Comparison of ENCODE assay signal across 17 cellular contexts in genomic region chr2:43029186-43029585, GRCh38.
A peak's percentile ranks its signal among the peaks of the same experiment; 100 is the strongest.
DNase-seq lines count a peak whose midpoint lies in the region; ATAC-seq and TF ChIP-seq lines count a peak whose summit lies in the region.
"Had no signal": no experiment of that assay in that cellular context is flagged by ENCODE, and none has a peak within 500 bp of the region (broad histone marks: within the 10 kb centered on the region; RNA-seq: fewer than 3 reads in every experiment).

No MANE protein-coding gene starts in this region.

- DNase-seq in DND-41 (no peak), chondrocyte (ENCODE audit: low spot score) (peak; percentile 26), posterior vena cava (ENCODE audit: low spot score) (peak; percentile 34), endodermal cell (no peak), OCI-M2 (lab: John Stamatoyannopoulos, UW; ENCODE audit: unreplicated experiment) (no peak), NCI-H774 (lab: John Stamatoyannopoulos, UW) (no peak)
- DNase-seq in naive thymus-derived CD4-positive, alpha-beta T cell, result no peak
- DNase-seq: KBM-7, NCI-H1092 treated with DMSO at 0.1 percent for 48 hours, NCI-H1436 treated with DMSO at 0.1 percent for 48 hours, NCI-H2029, NCI-H226, NCI-H524 treated with DMSO at 0.1 percent for 48 hours, Right ventricle myocardium superior had no signal

- no peaks in the 10 kb centered on the region for H3K27me3 ChIP-seq in DND-41 (ENCODE audit: insufficient read depth, low read length, poor library complexity)
- H3K27me3 ChIP-seq in naive thymus-derived CD4-positive, alpha-beta T cell (ENCODE audit: control insufficient read depth in 2 of 2, insufficient read depth in 2 of 2, low read length in 2 of 2), result no peaks in the 10 kb centered on the region
- peaks cover 14% of the 10 kb centered on the region for H3K27me3 ChIP-seq in endodermal cell (ENCODE audit: control insufficient read depth, insufficient read depth, low read length, poor library complexity, severe bottlenecking)

- H3K79me2 ChIP-seq in DND-41 (ENCODE audit: insufficient read depth, low read length), result no peaks in the 10 kb centered on the region

- H3K27me3 Mint-ChIP-seq in chondrocyte (ENCODE audit: low read depth) (no peaks in the 10 kb centered on the region), endodermal cell (ENCODE audit: insufficient read depth) (peaks cover 19% of the 10 kb centered on the region)
- H3K27me3 Mint-ChIP-seq in naive thymus-derived CD4-positive, alpha-beta T cell, result peaks cover 0 to 10% (median 0%) of the 10 kb centered on the region in 5 donors

- H3K36me3 ChIP-seq in DND-41 (ENCODE audit: insufficient read depth, low read length) (no peaks in the 10 kb centered on the region), endodermal cell (ENCODE audit: control insufficient read depth, insufficient read depth, low read length) (no peaks in the 10 kb centered on the region)
- no peaks in the 10 kb centered on the region for H3K36me3 ChIP-seq in naive thymus-derived CD4-positive, alpha-beta T cell (ENCODE audit: control insufficient read depth in 2 of 3, insufficient read depth in 3 of 3, low read length in 3 of 3)
- H3K36me3 ChIP-seq: HAP-1 had no signal

- CTCF ChIA-PET in naive thymus-derived CD4-positive, alpha-beta T cell (lab: Charles Lee), result interaction anchor here (0.7 kb wide), 1 partner anchor 200 kb away, joined by 3 read pairs; no protein-coding TSS in a partner anchor

- H3K9ac ChIP-seq in DND-41 (ENCODE audit: low read depth, low read length) (no peak overlapping the region), endodermal cell (ENCODE audit: extremely low read depth, low read length, poor library complexity, severe bottlenecking) (no peak overlapping the region)

- no peak overlapping the region for H2AFZ ChIP-seq in DND-41 (ENCODE audit: low read depth, low read length)

- H3K9me3 Mint-ChIP-seq in chondrocyte (ENCODE audit: low read depth) (no peaks in the 10 kb centered on the region), endodermal cell (no peaks in the 10 kb centered on the region)
- peaks cover 0 to 3% (median 0%) of the 10 kb centered on the region in 11 donors for H3K9me3 Mint-ChIP-seq in naive thymus-derived CD4-positive, alpha-beta T cell

- H3K27ac Mint-ChIP-seq in chondrocyte (ENCODE audit: unreplicated experiment), result no peak overlapping the region
- peak overlapping the region in 6 of 9 donors; percentile 15 to 77 (median 41) for H3K27ac Mint-ChIP-seq in naive thymus-derived CD4-positive, alpha-beta T cell
- no peak overlapping the region for H3K27ac Mint-ChIP-seq in endodermal cell

- no peak for ATAC-seq in DND-41 (ENCODE audit: insufficient read depth, low read depth)
- no peak for ATAC-seq in naive thymus-derived CD4-positive, alpha-beta T cell
- ATAC-seq: HepG2 had no signal

- H3K4me1 Mint-ChIP-seq in chondrocyte (ENCODE audit: low read depth) (peaks cover 9% of the 10 kb centered on the region), endodermal cell (peaks cover 28% of the 10 kb centered on the region)
- H3K4me1 Mint-ChIP-seq in naive thymus-derived CD4-positive, alpha-beta T cell, result peaks cover 5 to 66% (median 59%) of the 10 kb centered on the region in 7 donors

- WGBS in endodermal cell (ENCODE audit: insufficient coverage in 1 of 2, insufficient read length in 1 of 2), 2 experiments, result 93 to 96% methylated on average over 3 of the region's 3 CpGs

- no peaks in the 10 kb centered on the region for H3K36me3 Mint-ChIP-seq in chondrocyte (ENCODE audit: low read depth)
- no peaks in the 10 kb centered on the region for H3K36me3 Mint-ChIP-seq in naive thymus-derived CD4-positive, alpha-beta T cell
- H3K36me3 Mint-ChIP-seq in endodermal cell (ENCODE audit: low read depth), result no peaks in the 10 kb centered on the region

- no peak overlapping the region for H3K4me3 Mint-ChIP-seq in chondrocyte (ENCODE audit: unreplicated experiment)
- H3K4me3 Mint-ChIP-seq in naive thymus-derived CD4-positive, alpha-beta T cell, result no peak overlapping the region
- H3K4me3 Mint-ChIP-seq in endodermal cell, result no peak overlapping the region

- POLR2A ChIA-PET in naive thymus-derived CD4-positive, alpha-beta T cell (lab: Charles Lee), result interaction anchor here (1.2 to 1.7 kb wide), 2 partner anchors 195 to 201 kb away, joined by 4 to 5 read pairs; no protein-coding TSS in a partner anchor

- H3K4me2 ChIP-seq in DND-41 (ENCODE audit: insufficient read depth, low read length), result no peak overlapping the region

- TF ChIP-seq CTCF in DND-41 (IDR thresholded peaks at IDR 0.05; ENCODE audit: borderline replicate concordance, extremely low read depth, low read length, poor library complexity, severe bottlenecking) (no peak), chondrocyte (IDR thresholded peaks at IDR 0.05) (no peak), endodermal cell (conservative IDR thresholded peaks at IDR 0.05) (no peak)

- H4K20me1 ChIP-seq in DND-41 (ENCODE audit: insufficient read depth, low read length), result no peaks in the 10 kb centered on the region

- H3K27ac ChIP-seq in DND-41 (ENCODE audit: low read length) (0 out of 2 replicates have a peak overlapping the region, but pooled peaks have one; percentile 2), endodermal cell (ENCODE audit: low read depth, low read length) (no peak overlapping the region)
- H3K27ac ChIP-seq in naive thymus-derived CD4-positive, alpha-beta T cell (ENCODE audit: low read depth, low read length), result no peak overlapping the region
- H3K27ac ChIP-seq: C4-2B had no signal

- H3K4me3 ChIP-seq in DND-41 (ENCODE audit: low read depth in 1 of 2, low read length in 2 of 2) (no peak overlapping the region), endodermal cell (ENCODE audit: low read length) (no peak overlapping the region)
- no peak overlapping the region for H3K4me3 ChIP-seq in naive thymus-derived CD4-positive, alpha-beta T cell (ENCODE audit: low read length)
- H3K4me3 ChIP-seq: HAP-1 had no signal

- intact Hi-C loops in naive thymus-derived CD4-positive, alpha-beta T cell (cut with micrococcal nuclease), result no loop called here
- intact Hi-C loops in posterior vena cava (cut with DNase I), result loop anchor here (10.0 kb wide), 2 partner anchors 196 to 456 kb away; partner anchors contain the start of gene ZFP36L2 (in 1 of the 2)

- peaks cover 62% of the 10 kb centered on the region for H3K4me1 ChIP-seq in DND-41 (ENCODE audit: insufficient read depth, low read length)
- H3K4me1 ChIP-seq in naive thymus-derived CD4-positive, alpha-beta T cell (ENCODE audit: control insufficient read depth in 2 of 2, insufficient read depth in 2 of 2, low read length in 2 of 2), result peaks cover 0 to 29% of the 10 kb centered on the region in 2 donors
- H3K4me1 ChIP-seq in endodermal cell (ENCODE audit: control insufficient read depth, insufficient read depth, low read length), result no peaks in the 10 kb centered on the region
- H3K4me1 ChIP-seq: HAP-1 had no signal

- H3K9me3 ChIP-seq in DND-41 (ENCODE audit: insufficient read depth, low read length, severe bottlenecking) (no peaks in the 10 kb centered on the region), endodermal cell (ENCODE audit: control insufficient read depth, low read length) (no peaks in the 10 kb centered on the region)
- H3K9me3 ChIP-seq in naive thymus-derived CD4-positive, alpha-beta T cell (ENCODE audit: control insufficient read depth in 2 of 3, low read length in 3 of 3), result no peaks in the 10 kb centered on the region
- H3K9me3 ChIP-seq: HAP-1 had no signal

Comparison
In these comparisons a context has a peak if more than half of its experiments do, and no peak if none do; other contexts are left out.
1. DNase-seq: peak in chondrocyte (single experiment) and posterior vena cava (single experiment); none in DND-41 (single experiment), naive thymus-derived CD4-positive, alpha-beta T cell (0 of 9), endodermal cell (single experiment), OCI-M2 (single experiment) and NCI-H774 (single experiment).
2. H3K27ac Mint-ChIP-seq: peak in naive thymus-derived CD4-positive, alpha-beta T cell (6 of 9); none in chondrocyte (single experiment) and endodermal cell (single experiment).
3. intact Hi-C loops: an anchor here in posterior vena cava (10.0 kb wide); none called in naive thymus-derived CD4-positive, alpha-beta T cell.